7 cellular contexts compared by ENCODE assay signal in the genomic region with DNA sequence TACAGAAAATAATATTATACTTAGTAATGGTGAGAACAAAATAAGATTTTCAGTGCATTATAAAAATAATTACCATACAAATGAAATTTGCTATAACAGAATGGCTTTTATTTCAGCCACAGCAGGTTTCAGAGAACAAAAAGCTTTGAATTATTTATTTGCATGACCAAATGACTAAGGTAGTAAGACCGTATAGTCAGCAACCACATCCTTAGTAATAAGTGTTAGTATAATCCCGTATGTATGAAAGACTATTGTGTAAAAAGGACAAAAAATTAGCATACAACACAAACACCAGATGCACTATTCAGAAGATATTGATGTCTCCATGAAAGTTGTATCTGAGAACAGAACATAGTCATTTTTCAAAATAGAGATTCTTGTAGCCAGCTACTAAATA. TPM values are rescaled to one million over a fixed set of nuclear protein-coding genes. Genes with fewer than 3 reads are reported as not detected.
DNase-seq lines count a peak whose midpoint lies in the region; ATAC-seq lines count a peak whose summit lies in the region.

No MANE protein-coding gene starts in this region.

- DNase-seq in RPMI7951 (ENCODE audit: low read depth) (peak; percentile 49), medulla oblongata (ENCODE audit: extremely low spot score) (no peak), left colon (no peak), cerebellum (ENCODE audit: low spot score) (no peak)

- peak overlapping the region; percentile 18 for H3K9ac ChIP-seq in mucosa of stomach (ENCODE audit: low read length)

- intact Hi-C loops in left colon (cut with DNase I, micrococcal nuclease): no loop called here

- ATAC-seq in GM18907 (IDR thresholded peaks at IDR 0.05; ENCODE audit: unreplicated experiment) (peak; percentile 53), HG02884 (IDR thresholded peaks at IDR 0.05; ENCODE audit: unreplicated experiment) (peak; percentile 45), left colon (no peak)

- no peaks in the 10 kb centered on the region for H3K9me3 ChIP-seq in mucosa of stomach (ENCODE audit: control insufficient read depth, low read length)

- no peaks in the 10 kb centered on the region for H3K27me3 ChIP-seq in mucosa of stomach (ENCODE audit: control insufficient read depth, insufficient read depth, low read length)

- H3K4me3 ChIP-seq in mucosa of stomach (ENCODE audit: low read length): no peak overlapping the region

- H3K36me3 ChIP-seq in mucosa of stomach (ENCODE audit: control insufficient read depth, insufficient read depth, low read length): no peaks in the 10 kb centered on the region

- peaks cover 61% of the 10 kb centered on the region for H3K4me1 ChIP-seq in mucosa of stomach (ENCODE audit: control insufficient read depth, insufficient read depth, low read length)

RNA-seq across cellular contexts. Expression of gene PDZD8, which starts 12.2 kb away (rescaled TPM):
- 8.5 and 11.9 TPM in 2 replicates for total RNA-seq in RPMI7951 (2014; rRNA removed; shearing (Covaris generic))
- total RNA-seq in left colon (10 to 100 TPM; 61.3 to 78.5 TPM), cerebellum (23.0 TPM)
